ENCODE assay signal across 1 cellular context in genomic region chr19:55599468-55600335, GRCh38.
TF ChIP-seq lines count a peak whose summit lies in the region.

Gene FIZ1 (minus strand): TSS chr19:55599517. CDS start chr19:55597865, 1,652 bp downstream.
Gene ZNF524 (plus strand): TSS chr19:55600288. CDS start chr19:55602113, 1,825 bp downstream.

TF ChIP-seq in SK-N-SH, 30 proteins besides CTCF, POLR2A, EP300 and RAD21 (continued from another document):
- peak; percentile 47; the same call in 1 of the 2 replicates for TF ChIP-seq ZBTB33 (IDR thresholded peaks at IDR 0.05; ENCODE audit: borderline replicate concordance, low read depth)
- TF ChIP-seq TEAD4 (IDR thresholded peaks at IDR 0.05; ENCODE audit: borderline replicate concordance, insufficient read depth) = 0 out of 2 replicates have a peak, but pooled peaks have one; percentile 14
- peak; percentile 49 for TF ChIP-seq TAF1 (IDR thresholded peaks at IDR 0.05; ENCODE audit: borderline replicate concordance, low read depth, low read length)
- TF ChIP-seq MXI1 (IDR thresholded peaks at IDR 0.05; ENCODE audit: low read depth, low read length) = peak; percentile 52; the same call in 1 of the 2 replicates
- TF ChIP-seq RXRA (IDR thresholded peaks at IDR 0.05; ENCODE audit: borderline replicate concordance, low read depth) = no peak
- TF ChIP-seq FOXM1 (IDR thresholded peaks at IDR 0.05; ENCODE audit: low read depth) = no peak
- peak; percentile 97 for TF ChIP-seq YY1 (IDR thresholded peaks at IDR 0.05; ENCODE audit: low read depth)
- TF ChIP-seq PBX3 (IDR thresholded peaks at IDR 0.05) = peak; percentile 41; the same call in 1 of the 2 replicates
- TF ChIP-seq NRF1 (IDR thresholded peaks at IDR 0.05; ENCODE audit: low read depth, low read length) = peak; percentile 57
- no peak for TF ChIP-seq FOXJ3 (CRISPR knock-in tag; IDR thresholded peaks at IDR 0.05)
- TF ChIP-seq SMC3 (IDR thresholded peaks at IDR 0.05; ENCODE audit: low read depth, low read length) = no peak
- no peak for TF ChIP-seq IRF3 (IDR thresholded peaks at IDR 0.05; ENCODE audit: low read depth, low read length)
- TF ChIP-seq MEF2A (IDR thresholded peaks at IDR 0.05; ENCODE audit: borderline replicate concordance, low read depth) = no peak
- TF ChIP-seq SIN3A (IDR thresholded peaks at IDR 0.05; ENCODE audit: borderline replicate concordance, low read depth, low read length) = 0 out of 2 replicates have a peak, but pooled peaks have one; percentile 36
- no peak for TF ChIP-seq GATA2 (CRISPR knock-in tag; IDR thresholded peaks at IDR 0.05)
- no peak for TF ChIP-seq EZH2phosphoT487 (IDR thresholded peaks at IDR 0.05; ENCODE audit: borderline replicate concordance, low read depth)
